Comparison of ENCODE assay signal across 8 cellular contexts in genomic region chr15:90234519-90234988, GRCh38. TPM values are rescaled to one million over a fixed set of nuclear protein-coding genes. Genes with fewer than 3 reads are reported as not detected.
A peak's percentile ranks its signal among the peaks of the same experiment; 100 is the strongest.
DNase-seq lines count a peak whose midpoint lies in the region; ATAC-seq and TF ChIP-seq lines count a peak whose summit lies in the region.

No MANE protein-coding gene starts in this region.

- ATAC-seq in HG03469 (IDR thresholded peaks at IDR 0.05; ENCODE audit: unreplicated experiment), result no peak

- TF ChIP-seq POLR2A in stomach (IDR thresholded peaks at IDR 0.05), result no peak

- H3K4me1 ChIP-seq in stomach, result peaks cover 40 to 48% (median 47%) of the 10 kb centered on the region in 4 donors

- H3K9me3 ChIP-seq in WERI-Rb-1 (ENCODE audit: severe bottlenecking) (no peaks in the 10 kb centered on the region), stomach (no peaks in the 10 kb centered on the region)

- H3K27ac ChIP-seq in WERI-Rb-1 (peak overlapping the region; percentile 73), stomach (peak overlapping the region; percentile 88 to 98 (median 93))

- no peak for TF ChIP-seq EP300 in stomach (IDR thresholded peaks at IDR 0.05)

- intact Hi-C loops in stomach (cut with DNase I; ENCODE audit: low total_unique reads), result no loop called here

- peak overlapping the region; percentile 73 for H3K4me3 ChIP-seq in WERI-Rb-1 (ENCODE audit: low read depth, low read length)
- peak overlapping the region; percentile 72 for H3K4me3 ChIP-seq in iPS-11a (ENCODE audit: low read depth, low read length)
- peak overlapping the region; percentile 73 to 95 (median 83) for H3K4me3 ChIP-seq in stomach

- 9 to 18% (median 12%) methylated on average over 10 of the region's 10 CpGs for WGBS in stomach, 5 donors

- no peak for TF ChIP-seq CTCF in WERI-Rb-1 (IDR thresholded peaks at IDR 0.05; ENCODE audit: low read depth, low read length)
- no peak for TF ChIP-seq CTCF in stomach (IDR thresholded peaks at IDR 0.05)

- H3K36me3 ChIP-seq in WERI-Rb-1 (peaks cover 35% of the 10 kb centered on the region), stomach (peaks cover 19 to 57% (median 53%) of the 10 kb centered on the region in 4 donors)

- no peaks in the 10 kb centered on the region for H3K27me3 ChIP-seq in WERI-Rb-1 (ENCODE audit: insufficient read depth, low read depth, severe bottlenecking)
- H3K27me3 ChIP-seq in stomach, result no peaks in the 10 kb centered on the region

- DNase-seq in NCI-H2227 (lab: John Stamatoyannopoulos, UW; ENCODE audit: unreplicated experiment) (peak; percentile 20), NCI-H2227 treated with DMSO at 0.1 percent for 48 hours (lab: John Stamatoyannopoulos, UW) (no peak), WERI-Rb-1 (no peak), stomach (no peak), NCI-H1105 (lab: John Stamatoyannopoulos, UW) (no peak)
- DNase-seq in stimulated activated CD4-positive, alpha-beta T cell treated with anti-CD3 and anti-CD28 coated beads, Interleukin-4, amount 100 ng/mL, for 24 hours, result no peak

RNA-seq across cellular contexts. Expression of gene GDPGP1, which starts 0.5 kb away (rescaled TPM):
- total RNA-seq in stomach, result 10 to 100 TPM in 1 of 5 donors, 1 to 10 TPM in 2, under 1 TPM in 1, not detected in 1; under 0.01 to 26.6 (median 5.9) TPM
- polyA plus RNA-seq in stomach, result 1 to 10 TPM in 2 of 3 donors, under 1 TPM in 1; 0.92 to 3.2 (median 2.4) TPM

RNA-seq across cellular contexts. Expression of gene CIB1, which starts 0.8 kb away (rescaled TPM):
- total RNA-seq in stomach, result 100 to 1,000 TPM in 1 of 5 donors, 10 to 100 TPM in 4; 27.4 to 166 (median 36.6) TPM
- 100 to 1,000 TPM; 128 to 206 (median 158) TPM for polyA plus RNA-seq in stomach

RNA-seq across cellular contexts. Expression of gene TTLL13, which starts 14.8 kb away (rescaled TPM):
- total RNA-seq in stomach, result not detected
- polyA plus RNA-seq in stomach, result under 1 TPM in 1 of 3 donors, not detected in 2; 0.10 TPM

RNA-seq across cellular contexts. Expression of gene NGRN, which starts 30.9 kb away (rescaled TPM):
- 10 to 100 TPM; 24.0 to 97.4 (median 61.3) TPM for total RNA-seq in stomach
- 10 to 100 TPM; 51.1 to 70.3 (median 55.3) TPM for polyA plus RNA-seq in stomach

RNA-seq across cellular contexts. Expression of gene SEMA4B, which starts 33.4 kb away (rescaled TPM):
- total RNA-seq in stomach, result 100 to 1,000 TPM in 1 of 5 donors, 10 to 100 TPM in 4; 37.9 to 199 (median 54.0) TPM
- 10 to 100 TPM; 11.3 to 81.4 (median 17.2) TPM for polyA plus RNA-seq in stomach
